ENCODE assay signal across 8 cellular contexts in genomic region chr1:32180186-32181060, GRCh38. TPM values are rescaled to one million over a fixed set of nuclear protein-coding genes. Genes with fewer than 3 reads are reported as not detected.
DNase-seq lines count a peak whose midpoint lies in the region; ATAC-seq and TF ChIP-seq lines count a peak whose summit lies in the region.

No MANE protein-coding gene starts in this region.

- H3K27ac ChIP-seq in AG04450 (ENCODE audit: low read depth, low read length) = peak overlapping the region; percentile 97
- peak overlapping the region; percentile 68 for H3K27ac ChIP-seq in OCI-LY1 (ENCODE audit: low read depth, low read length, poor library complexity, severe bottlenecking)
- peak overlapping the region; percentile 80 to 99 (median 94) for H3K27ac ChIP-seq in heart left ventricle
- peak overlapping the region; percentile 73 for H3K27ac ChIP-seq in trophoblast cell (ENCODE audit: low read depth, low read length)

- WGBS in heart left ventricle, 4 donors = 6 to 10% (median 7%) methylated on average over 24 to 36 of the region's 36 CpGs
- no CpG with 5 or more reads among the region's 36 CpGs for WGBS in trophoblast cell (ENCODE audit: extremely low coverage, insufficient coverage, insufficient read length)

- H4K91ac ChIP-seq in trophoblast cell (ENCODE audit: low read depth, low read length) = peak overlapping the region; percentile 52

- intact Hi-C loops in heart left ventricle (cut with DNase I) = loop anchor here in 1 of 10 donors (2.0 kb wide), 1 partner anchor 20 kb away; the partner anchor contains the start of gene CCDC28B

- H2AFZ ChIP-seq in OCI-LY1 (ENCODE audit: low read length) = no peak overlapping the region
- no peak overlapping the region for H2AFZ ChIP-seq in trophoblast cell (ENCODE audit: insufficient read depth, low read length, poor library complexity)

- H3K27ac Mint-ChIP-seq in activated naive CD8-positive, alpha-beta T cell treated with anti-CD3 and anti-CD28 coated beads, Interleukin-2, amount 10 ng/mL, durations not matched to agents 7 days and 5 days = peak overlapping the region; percentile 74

- H4K8ac ChIP-seq in trophoblast cell (ENCODE audit: low read depth, low read length) = peak overlapping the region; percentile 87

- H3K4me3 ChIP-seq in AG04450 (ENCODE audit: low read depth, low read length) (peak overlapping the region; percentile 81), OCI-LY1 (ENCODE audit: low read depth, low read length, poor library complexity, severe bottlenecking) (peak overlapping the region; percentile 79), heart left ventricle (peak overlapping the region; percentile 30 to 81 (median 69)), trophoblast cell (ENCODE audit: low read depth, low read length) (peak overlapping the region; percentile 78)

- H2AK5ac ChIP-seq in trophoblast cell (ENCODE audit: low read length) = peak overlapping the region; percentile 45

- H3K4me1 Mint-ChIP-seq in activated naive CD8-positive, alpha-beta T cell treated with anti-CD3 and anti-CD28 coated beads, Interleukin-2, amount 10 ng/mL, durations not matched to agents 7 days and 5 days = peaks cover 33% of the 10 kb centered on the region

- no peaks in the 10 kb centered on the region for H3F3A ChIP-seq in OCI-LY1 (ENCODE audit: insufficient read depth, low read length)

- H3K27me3 Mint-ChIP-seq in activated naive CD8-positive, alpha-beta T cell treated with anti-CD3 and anti-CD28 coated beads, Interleukin-2, amount 10 ng/mL, durations not matched to agents 7 days and 5 days = no peaks in the 10 kb centered on the region

- H3K4me2 ChIP-seq in OCI-LY1 (ENCODE audit: low read length) = peak overlapping the region; percentile 73
- peak overlapping the region; percentile 90 for H3K4me2 ChIP-seq in trophoblast cell (ENCODE audit: low read length)

- H3K36me3 Mint-ChIP-seq in activated naive CD8-positive, alpha-beta T cell treated with anti-CD3 and anti-CD28 coated beads, Interleukin-2, amount 10 ng/mL, durations not matched to agents 7 days and 5 days = peaks cover 41% of the 10 kb centered on the region

- POLR2A ChIA-PET in AG04450 (lab: Yijun Ruan, JAX) = interaction anchor here (0.5 to 2.6 kb wide), 13 partner anchors 17 to 156 kb away, joined by 3 to 19 read pairs (median 7); partner anchors contain the start of genes CCDC28B, IQCC, KPNA6 and MARCKSL1
- POLR2A ChIA-PET in activated naive CD8-positive, alpha-beta T cell treated with anti-CD3 and anti-CD28 coated beads, Interleukin-2, amount 10 ng/mL, durations not matched to agents 7 days and 5 days (lab: Charles Lee) = interaction anchor here (0.5 to 4.1 kb wide), 14 partner anchors 13 to 111 kb away, joined by 3 to 37 read pairs (median 8); partner anchors contain the start of genes CCDC28B, HDAC1, IQCC and KPNA6

- peak overlapping the region; percentile 16 for H3K4ac ChIP-seq in trophoblast cell (ENCODE audit: low read depth, low read length)

- peak overlapping the region; percentile 68 for H3K14ac ChIP-seq in trophoblast cell (ENCODE audit: low read length)

- H3K9me2 ChIP-seq in OCI-LY1 (ENCODE audit: low read depth, low read length) = no peaks in the 10 kb centered on the region

- H4K12ac ChIP-seq in trophoblast cell (ENCODE audit: low read depth, low read length) = peak overlapping the region; percentile 6

- H3K9ac ChIP-seq in OCI-LY1 (ENCODE audit: low read length) (peak overlapping the region; percentile 87), trophoblast cell (ENCODE audit: low read length) (peak overlapping the region; percentile 89)

- no peak for TF ChIP-seq POLR2A in heart left ventricle (IDR thresholded peaks at IDR 0.05)

- CTCF ChIA-PET in AG04450 (lab: Charles Lee) = interaction anchor here (0.6 kb wide), 1 partner anchor 160 kb away, joined by 6 read pairs; no protein-coding TSS in a partner anchor

- H3K18ac ChIP-seq in trophoblast cell (ENCODE audit: low read length) = peak overlapping the region; percentile 51

- no peak for DNase-seq in AG04450 (ENCODE audit: low read depth, low spot score)
- DNase-seq in activated naive CD8-positive, alpha-beta T cell treated with anti-CD3 and anti-CD28 coated beads, Interleukin-2, amount 10 ng/mL, durations not matched to agents 7 days and 5 days = peak; percentile 56
- peak; percentile 54 to 80 (median 67) for DNase-seq in heart left ventricle
- DNase-seq in trophoblast cell = peak; percentile 51 to 80

- peak overlapping the region; percentile 92 for H3K4me3 Mint-ChIP-seq in activated naive CD8-positive, alpha-beta T cell treated with anti-CD3 and anti-CD28 coated beads, Interleukin-2, amount 10 ng/mL, durations not matched to agents 7 days and 5 days

- H2BK5ac ChIP-seq in trophoblast cell (ENCODE audit: low read depth, low read length, poor library complexity) = peak overlapping the region; percentile 71

- H3K36me3 ChIP-seq in OCI-LY1 (ENCODE audit: insufficient read depth, low read length) (peaks cover 42% of the 10 kb centered on the region), heart left ventricle (peaks cover 0 to 45% (median 43%) of the 10 kb centered on the region in 9 donors), trophoblast cell (ENCODE audit: control insufficient read depth in 1 of 2, insufficient read depth in 2 of 2, low read length in 2 of 2) (peaks cover 15 to 23% of the 10 kb centered on the region in 2 experiments)

- TF ChIP-seq CTCF in AG04450 (IDR thresholded peaks at IDR 0.05; ENCODE audit: low read depth, low read length) (no peak), OCI-LY1 (IDR thresholded peaks at IDR 0.05; ENCODE audit: low read length) (no peak), heart left ventricle (IDR thresholded peaks at IDR 0.05) (no peak)

- H3K9me3 ChIP-seq in AG04450 (ENCODE audit: control insufficient read depth, insufficient read depth, low read length) (no peaks in the 10 kb centered on the region; the same call in 1 of the 2 replicates), OCI-LY1 (ENCODE audit: low read length) (no peaks in the 10 kb centered on the region), heart left ventricle (no peaks in the 10 kb centered on the region), trophoblast cell (ENCODE audit: insufficient read depth, low read depth, low read length) (no peaks in the 10 kb centered on the region)

- H4K20me1 ChIP-seq in OCI-LY1 (ENCODE audit: insufficient read depth, low read length) = no peaks in the 10 kb centered on the region

- H3K4me1 ChIP-seq in OCI-LY1 (ENCODE audit: insufficient read depth, low read length, severe bottlenecking) = peaks cover 25% of the 10 kb centered on the region
- peaks cover 4 to 59% (median 44%) of the 10 kb centered on the region in 12 donors for H3K4me1 ChIP-seq in heart left ventricle
- peaks cover 7 to 10% of the 10 kb centered on the region in 2 experiments for H3K4me1 ChIP-seq in trophoblast cell (ENCODE audit: control insufficient read depth in 1 of 2, insufficient read depth in 2 of 2, low read length in 2 of 2)

- no peaks in the 10 kb centered on the region for H3K9me3 Mint-ChIP-seq in activated naive CD8-positive, alpha-beta T cell treated with anti-CD3 and anti-CD28 coated beads, Interleukin-2, amount 10 ng/mL, durations not matched to agents 7 days and 5 days

- ATAC-seq in GM19023 (IDR thresholded peaks at IDR 0.05; ENCODE audit: unreplicated experiment) (peak; percentile 14), heart left ventricle (peak in 3 of 4 donors; percentile 31 to 53 (median 42)), GM21825 (IDR thresholded peaks at IDR 0.05; ENCODE audit: unreplicated experiment) (no peak), GM18870 (IDR thresholded peaks at IDR 0.05; ENCODE audit: unreplicated experiment) (no peak)
- ATAC-seq in activated naive CD8-positive, alpha-beta T cell treated with anti-CD3 and anti-CD28 coated beads, Interleukin-2, amount 10 ng/mL, durations not matched to agents 7 days and 5 days (ENCODE audit: low read depth) = peak; percentile 17

- H3K79me1 ChIP-seq in trophoblast cell (ENCODE audit: low read length) = peaks cover 9% of the 10 kb centered on the region

- H3K27me3 ChIP-seq in AG04450 (ENCODE audit: control insufficient read depth, insufficient read depth, low read length) = no peaks in the 10 kb centered on the region
- H3K27me3 ChIP-seq in OCI-LY1 (ENCODE audit: insufficient read depth, low read length) = no peaks in the 10 kb centered on the region
- no peaks in the 10 kb centered on the region for H3K27me3 ChIP-seq in heart left ventricle
- no peaks in the 10 kb centered on the region for H3K27me3 ChIP-seq in trophoblast cell (ENCODE audit: insufficient read depth, low read length)

- H2BK120ac ChIP-seq in trophoblast cell (ENCODE audit: insufficient read depth, low read length, poor library complexity) = peak overlapping the region; percentile 25

- no peak overlapping the region for H2BK12ac ChIP-seq in trophoblast cell (ENCODE audit: low read length)

- H3K23ac ChIP-seq in trophoblast cell (ENCODE audit: low read length) = no peak overlapping the region

- H3K79me2 ChIP-seq in OCI-LY1 (ENCODE audit: insufficient read depth, low read length) (peaks cover 22% of the 10 kb centered on the region), trophoblast cell (ENCODE audit: control insufficient read depth, insufficient read depth, low read length, poor library complexity) (peaks cover 8% of the 10 kb centered on the region)

RNA-seq across cellular contexts. Expression of gene TXLNA, which starts 0.9 kb away (rescaled TPM):
- polyA plus RNA-seq in AG04450 (2011; rRNA removed) (49.3 and 52.8 TPM in 2 replicates), heart left ventricle (10 to 100 TPM in 1 of 2 donors, 1 to 10 TPM in 1; 8.7 to 21.5 TPM)
- 68.6 and 71.2 TPM in 2 replicates for polyA minus RNA-seq in AG04450 (2011; rRNA and poly(A)+ RNA removed)
- 10 to 100 TPM; 62.5 to 68.8 TPM for total RNA-seq in activated naive CD8-positive, alpha-beta T cell treated with anti-CD3 and anti-CD28 coated beads, Interleukin-2, amount 10 ng/mL, durations not matched to agents 7 days and 5 days
- total RNA-seq in heart left ventricle = 10 to 100 TPM; 13.2 to 35.9 (median 18.6) TPM
- 22.4 and 22.7 TPM in 2 replicates for polyA plus RNA-seq in trophoblast cell (2013)

RNA-seq across cellular contexts. Expression of gene CCDC28B, which starts 20.0 kb away (rescaled TPM):
- polyA plus RNA-seq in AG04450 (2011; rRNA removed) = 17.6 and 20.8 TPM in 2 replicates
- polyA minus RNA-seq in AG04450 (2011; rRNA and poly(A)+ RNA removed) = 8.6 and 11.2 TPM in 2 replicates
- 10 to 100 TPM; 48.6 to 55.6 TPM for total RNA-seq in activated naive CD8-positive, alpha-beta T cell treated with anti-CD3 and anti-CD28 coated beads, Interleukin-2, amount 10 ng/mL, durations not matched to agents 7 days and 5 days
- 10 to 100 TPM; 12.5 to 23.7 (median 16.5) TPM for total RNA-seq in heart left ventricle
- 10 to 100 TPM; 19.0 to 40.2 TPM for polyA plus RNA-seq in heart left ventricle
- 12.7 and 13.6 TPM in 2 replicates for polyA plus RNA-seq in trophoblast cell (2013)

RNA-seq across cellular contexts. Expression of gene IQCC, which starts 25.0 kb away (rescaled TPM):
- polyA plus RNA-seq in AG04450 (2011; rRNA removed) = 1.2 and 1.3 TPM in 2 replicates
- polyA minus RNA-seq in AG04450 (2011; rRNA and poly(A)+ RNA removed) = 1.00 and 1.4 TPM in 2 replicates
- 1 to 10 TPM; 4.9 to 6.0 TPM for total RNA-seq in activated naive CD8-positive, alpha-beta T cell treated with anti-CD3 and anti-CD28 coated beads, Interleukin-2, amount 10 ng/mL, durations not matched to agents 7 days and 5 days
- 1 to 10 TPM in 2 of 9 donors, under 1 TPM in 7; 0.56 to 1.9 (median 0.74) TPM for total RNA-seq in heart left ventricle
- under 1 TPM; 0.83 to 0.95 TPM for polyA plus RNA-seq in heart left ventricle
- polyA plus RNA-seq in trophoblast cell (2013) = 2.3 TPM in 2 replicates

RNA-seq across cellular contexts. Expression of gene DCDC2B, which starts 28.5 kb away (rescaled TPM):
- not detected in 2 replicates for polyA plus RNA-seq in AG04450 (2011; rRNA removed)
- 0.09 TPM in 1 of 2 replicates, not detected in the other for polyA minus RNA-seq in AG04450 (2011; rRNA and poly(A)+ RNA removed)
- total RNA-seq in activated naive CD8-positive, alpha-beta T cell treated with anti-CD3 and anti-CD28 coated beads, Interleukin-2, amount 10 ng/mL, durations not matched to agents 7 days and 5 days = under 1 TPM; 0.17 to 0.22 TPM
- total RNA-seq in heart left ventricle = not detected
- polyA plus RNA-seq in heart left ventricle = not detected
- polyA plus RNA-seq in trophoblast cell (2013) = not detected in 2 replicates

RNA-seq across cellular contexts. Expression of gene TMEM234, which starts 41.7 kb away (rescaled TPM):
- polyA plus RNA-seq in AG04450 (2011; rRNA removed) = 17.3 and 18.6 TPM in 2 replicates
- polyA minus RNA-seq in AG04450 (2011; rRNA and poly(A)+ RNA removed) = 20.2 and 22.0 TPM in 2 replicates
- 10 to 100 TPM; 15.7 to 16.5 TPM for total RNA-seq in activated naive CD8-positive, alpha-beta T cell treated with anti-CD3 and anti-CD28 coated beads, Interleukin-2, amount 10 ng/mL, durations not matched to agents 7 days and 5 days
- total RNA-seq in heart left ventricle = 10 to 100 TPM in 6 of 9 donors, 1 to 10 TPM in 3; 8.8 to 19.8 (median 10.8) TPM
- 10 to 100 TPM in 1 of 2 donors, 1 to 10 TPM in 1; 7.7 to 19.4 TPM for polyA plus RNA-seq in heart left ventricle
- 10.1 and 10.9 TPM in 2 replicates for polyA plus RNA-seq in trophoblast cell (2013)

Comparison
In these comparisons a context has a peak if more than half of its experiments do, and no peak if none do; other contexts are left out.
1. ATAC-seq: peak in GM19023 (single experiment), activated naive CD8-positive, alpha-beta T cell treated with anti-CD3 and anti-CD28 coated beads, Interleukin-2, amount 10 ng/mL, durations not matched to agents 7 days and 5 days (single experiment) and heart left ventricle (3 of 4); none in GM21825 (single experiment) and GM18870 (single experiment).
2. Peak in every context shown above with its lines, with median percentiles within 50 percentile points of each other: H3K27ac ChIP-seq and H3K4me3 ChIP-seq.